ENCODE assay signal across 8 cellular contexts in genomic region chr9:99433555-99433954, GRCh38.
DNase-seq lines count a peak whose midpoint lies in the region; ATAC-seq and TF ChIP-seq lines count a peak whose summit lies in the region.

No MANE protein-coding gene starts in this region.

- TF ChIP-seq POLR2A in esophagus muscularis mucosa (IDR thresholded peaks at IDR 0.05; ENCODE audit: low read depth) = no peak

- intact Hi-C loops in esophagus muscularis mucosa (cut with DNase I) = no loop called here

- peak; percentile 98 for DNase-seq in EH (ENCODE audit: low read depth)
- peak; percentile 61 for DNase-seq in HS-27A (ENCODE audit: low read depth)
- peak; percentile 5 to 25 for DNase-seq in activated CD4-positive, alpha-beta T cell treated with anti-CD3 and anti-CD28 coated beads for 4 hours
- peak; percentile 88 for DNase-seq in esophagus muscularis mucosa (ENCODE audit: extremely low spot score)
- peak; percentile 25 for DNase-seq in retina
- no peak for DNase-seq in NCI-H187 (lab: John Stamatoyannopoulos, UW)
- no peak for DNase-seq in D341Med (ENCODE audit: low spot score)

- WGBS in esophagus muscularis mucosa = 34% methylated on average over 2 of the region's 3 CpGs

- H3K36me3 ChIP-seq in esophagus muscularis mucosa = no peaks in the 10 kb centered on the region

- no peaks in the 10 kb centered on the region for H3K27me3 ChIP-seq in esophagus muscularis mucosa

- H3K27ac ChIP-seq in esophagus muscularis mucosa (replicated peaks in 1 of 4) = no peak overlapping the region

- no peaks in the 10 kb centered on the region for H3K4me1 ChIP-seq in esophagus muscularis mucosa

- no peak for TF ChIP-seq CTCF in esophagus muscularis mucosa (IDR thresholded peaks at IDR 0.05)

- H3K9me3 ChIP-seq in esophagus muscularis mucosa = no peaks in the 10 kb centered on the region

- no peak for TF ChIP-seq EP300 in esophagus muscularis mucosa (IDR thresholded peaks at IDR 0.05)

- ATAC-seq in GM21526 (IDR thresholded peaks at IDR 0.05; ENCODE audit: low FRiP score, unreplicated experiment) = peak; percentile 83

- no peak overlapping the region for H3K4me3 ChIP-seq in esophagus muscularis mucosa

Comparison
In these comparisons a context has a peak if more than half of its experiments do, and no peak if none do; other contexts are left out.
1. DNase-seq: peak in EH (single experiment), HS-27A (single experiment), activated CD4-positive, alpha-beta T cell treated with anti-CD3 and anti-CD28 coated beads for 4 hours (2 of 2), esophagus muscularis mucosa (single experiment) and retina (single experiment); none in NCI-H187 (0 of 2) and D341Med (single experiment).